12 cellular contexts compared by ENCODE assay signal in the genomic region with DNA sequence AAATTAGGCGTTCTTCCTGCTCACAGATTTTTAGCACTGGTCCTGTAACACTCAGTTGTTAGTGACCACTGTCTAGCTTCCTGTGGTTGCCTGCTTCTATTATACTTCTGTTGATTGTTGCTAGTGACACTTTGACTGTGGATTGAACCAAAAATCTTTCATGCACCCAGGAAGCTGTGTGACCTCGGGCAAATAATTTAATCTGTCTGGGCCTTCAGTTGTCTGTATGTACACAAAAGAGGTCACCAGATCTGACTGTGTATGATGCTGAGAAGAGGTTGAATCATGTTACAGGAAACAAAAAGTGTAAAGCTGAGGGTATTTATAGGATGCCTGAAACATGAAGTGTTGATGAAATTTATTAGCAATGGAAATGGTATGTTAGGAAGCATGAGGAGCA. TPM values are rescaled to one million over a fixed set of nuclear protein-coding genes. Genes with fewer than 3 reads are reported as not detected.
DNase-seq lines count a peak whose midpoint lies in the region; ATAC-seq and TF ChIP-seq lines count a peak whose summit lies in the region.
"Had no signal": no experiment of that assay in that cellular context is flagged by ENCODE, and none has a peak within 500 bp of the region (broad histone marks: within the 10 kb centered on the region; RNA-seq: fewer than 3 reads in every experiment).

No MANE protein-coding gene starts in this region.

- peak overlapping the region; percentile 85 for H3K27ac Mint-ChIP-seq in T-helper 1 cell treated with Interleukin-12 subunit alpha and Interleukin-12 subunit beta and Interleukin-4 antibody, amounts not matched to agents 30 μg/mL and 1 μg/mL, for 36 hours
- H3K27ac Mint-ChIP-seq in immature natural killer cell = peak overlapping the region in 5 of 6 donors; percentile 18 to 72 (median 57)
- H3K27ac Mint-ChIP-seq: stimulated activated memory B cell treated with anti-CD40 and anti-IgM and Interleukin-4, amounts not matched to agents 10 μg/mL and 1 μg/mL and 100 μg/mL, for 72 hours had no signal

- no peaks in the 10 kb centered on the region for H3K9me3 Mint-ChIP-seq in T-helper 1 cell treated with Interleukin-12 subunit alpha and Interleukin-12 subunit beta and Interleukin-4 antibody, amounts not matched to agents 30 μg/mL and 1 μg/mL, for 36 hours
- no peaks in the 10 kb centered on the region for H3K9me3 Mint-ChIP-seq in immature natural killer cell
- H3K9me3 Mint-ChIP-seq: stimulated activated memory B cell treated with anti-CD40 and anti-IgM and Interleukin-4, amounts not matched to agents 10 μg/mL and 1 μg/mL and 100 μg/mL, for 72 hours had no signal

- H3K36me3 Mint-ChIP-seq in T-helper 1 cell treated with Interleukin-12 subunit alpha and Interleukin-12 subunit beta and Interleukin-4 antibody, amounts not matched to agents 30 μg/mL and 1 μg/mL, for 36 hours (ENCODE audit: low read depth) = peaks cover 36% of the 10 kb centered on the region
- H3K36me3 Mint-ChIP-seq in immature natural killer cell = no peaks in the 10 kb centered on the region
- H3K36me3 Mint-ChIP-seq: stimulated activated memory B cell treated with anti-CD40 and anti-IgM and Interleukin-4, amounts not matched to agents 10 μg/mL and 1 μg/mL and 100 μg/mL, for 72 hours had no signal

- no peaks in the 10 kb centered on the region for H3K27me3 Mint-ChIP-seq in T-helper 1 cell treated with Interleukin-12 subunit alpha and Interleukin-12 subunit beta and Interleukin-4 antibody, amounts not matched to agents 30 μg/mL and 1 μg/mL, for 36 hours (ENCODE audit: low read depth)
- H3K27me3 Mint-ChIP-seq in immature natural killer cell (ENCODE audit: low read depth in 3 of 3) = peaks cover 0 to 4% (median 3%) of the 10 kb centered on the region in 3 donors

- peak overlapping the region; percentile 56 for H3K4me3 Mint-ChIP-seq in T-helper 1 cell treated with Interleukin-12 subunit alpha and Interleukin-12 subunit beta and Interleukin-4 antibody, amounts not matched to agents 30 μg/mL and 1 μg/mL, for 36 hours
- peak overlapping the region in 4 of 5 donors; percentile 11 to 25 (median 17) for H3K4me3 Mint-ChIP-seq in immature natural killer cell
- H3K4me3 Mint-ChIP-seq: stimulated activated memory B cell treated with anti-CD40 and anti-IgM and Interleukin-4, amounts not matched to agents 10 μg/mL and 1 μg/mL and 100 μg/mL, for 72 hours had no signal

- ATAC-seq in GM18505 (IDR thresholded peaks at IDR 0.05; ENCODE audit: unreplicated experiment) (peak; percentile 15), left cardiac atrium (no peak), sciatic nerve (no peak)
- ATAC-seq: SK-N-SH treated with all-trans-retinoic acid at 6 μM for 48 hours had no signal

- DNase-seq in HCEC 1CT = peak; percentile 74
- peak in 2 of 3 donors; percentile 17 to 25 for DNase-seq in immature natural killer cell
- no peak for DNase-seq in left cardiac atrium
- DNase-seq in sciatic nerve (ENCODE audit: low spot score) = no peak
- DNase-seq in activated CD8-positive, alpha-beta memory T cell treated with anti-CD3 and anti-CD28 coated beads, Interleukin-2, amount 50 U/mL, for 48 hours = no peak
- no peak for DNase-seq in activated CD8-positive, alpha-beta memory T cell treated with anti-CD3 and anti-CD28 coated beads for 24 hours
- DNase-seq: NCI-H1930 had no signal

- TF ChIP-seq POLR2A in GM18505 (IDR thresholded peaks at IDR 0.05; ENCODE audit: borderline replicate concordance, extremely low read depth, insufficient read depth, insufficient read length) = no peak

- intact Hi-C loops in left cardiac atrium (cut with DNase I) = no loop called here
- intact Hi-C loops in sciatic nerve (cut with DNase I) = no loop called here

- peaks cover 71% of the 10 kb centered on the region for H3K4me1 Mint-ChIP-seq in T-helper 1 cell treated with Interleukin-12 subunit alpha and Interleukin-12 subunit beta and Interleukin-4 antibody, amounts not matched to agents 30 μg/mL and 1 μg/mL, for 36 hours (ENCODE audit: low read depth)
- H3K4me1 Mint-ChIP-seq in immature natural killer cell = peaks cover 23 to 47% of the 10 kb centered on the region in 2 donors

RNA-seq across cellular contexts. Expression of a gene that starts 12.7 kb away (rescaled TPM):
- polyA plus RNA-seq in immature natural killer cell = under 1 TPM; 0.13 to 0.97 (median 0.80) TPM
- total RNA-seq in left cardiac atrium = under 1 TPM in 1 of 2 donors, not detected in 1; 0.09 TPM
- total RNA-seq in sciatic nerve = not detected
- total RNA-seq: epithelial cell of proximal tubule had no signal

Comparison
In these comparisons a context has a peak if more than half of its experiments do, and no peak if none do; other contexts are left out.
1. DNase-seq: peak in HCEC 1CT (single experiment) and immature natural killer cell (2 of 3); none in left cardiac atrium (single experiment), sciatic nerve (single experiment), activated CD8-positive, alpha-beta memory T cell treated with anti-CD3 and anti-CD28 coated beads, Interleukin-2, amount 50 U/mL, for 48 hours (single experiment) and activated CD8-positive, alpha-beta memory T cell treated with anti-CD3 and anti-CD28 coated beads for 24 hours (single experiment).